8 cellular contexts compared by ENCODE assay signal in the genomic region with DNA sequence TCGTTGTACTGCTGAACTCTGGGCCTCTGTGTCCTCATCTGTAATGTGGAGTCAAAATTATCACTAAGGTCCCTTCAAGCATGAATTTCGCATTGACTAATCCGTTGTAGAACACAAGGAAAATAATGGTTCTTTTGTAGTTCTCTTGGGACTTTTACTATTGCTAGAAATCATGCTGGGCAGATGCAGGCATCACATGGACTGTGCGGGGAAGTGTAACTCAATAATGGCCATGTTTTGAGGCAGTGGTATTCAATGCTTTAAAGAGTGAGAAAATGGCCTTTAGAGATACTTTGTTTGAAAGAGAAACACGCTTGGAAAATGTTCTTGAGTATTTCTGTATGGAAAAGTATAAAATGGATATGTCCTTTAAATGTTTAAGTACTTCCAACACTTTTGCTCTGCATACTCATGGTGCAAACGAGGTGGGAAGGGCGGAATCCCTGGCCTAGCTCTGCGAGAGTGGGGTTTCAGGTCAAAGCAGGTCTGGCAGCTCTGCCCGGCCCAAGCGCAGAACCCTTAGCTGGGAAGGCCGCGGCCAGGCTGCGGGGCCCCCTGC.
DNase-seq lines count a peak whose midpoint lies in the region; ATAC-seq, FAIRE-seq and TF ChIP-seq lines count a peak whose summit lies in the region.

No MANE protein-coding gene starts in this region.

- TF ChIP-seq CTCF in GM06990 (IDR thresholded peaks at IDR 0.05; ENCODE audit: insufficient read depth, low read length, poor library complexity, severe bottlenecking) (peak; percentile 86), endothelial cell of umbilical vein (IDR thresholded peaks at IDR 0.05; ENCODE audit: extremely low read depth in 1 of 2, insufficient read depth in 1 of 2, low read depth in 1 of 2, low read length in 2 of 2) (no peak)

- no peak for TF ChIP-seq POLR2A in endothelial cell of umbilical vein (IDR thresholded peaks at IDR 0.05; ENCODE audit: low read depth, low read length)

- H2AFZ ChIP-seq in endothelial cell of umbilical vein (ENCODE audit: low read depth, low read length), result peak overlapping the region; percentile 100

- H3K4me3 ChIP-seq in GM06990 (replicated peaks; ENCODE audit: low read depth, low read length) (peak overlapping the region; percentile 80), endothelial cell of umbilical vein (replicated peaks in 1 of 3; ENCODE audit: insufficient read depth in 1 of 3, low read depth in 1 of 3, low read length in 3 of 3) (peak overlapping the region; percentile 59 to 83 (median 60))

- intact Hi-C loops in endothelial cell of umbilical vein (cut with micrococcal nuclease), result loop anchor here (2.0 kb wide), 1 partner anchor 91 kb away; no protein-coding TSS in a partner anchor

- peaks cover 2% of the 10 kb centered on the region for H3K4me1 ChIP-seq in endothelial cell of umbilical vein (ENCODE audit: control insufficient read depth, extremely low read depth, insufficient read depth, low read length)

- DNase-seq in GM06990 (ENCODE audit: extremely low read depth, insufficient read length), result peak; percentile 18
- no peak for DNase-seq in endothelial cell of umbilical vein (ENCODE audit: low read depth, low spot score)
- DNase-seq in nucleus accumbens (lab: John Stamatoyannopoulos, UW), result peak in 29 of 56 donors; percentile 13 to 76 (median 36)
- no peak for DNase-seq in NCI-H524 (lab: John Stamatoyannopoulos, UW)

- ATAC-seq in HG02938 (IDR thresholded peaks at IDR 0.05; ENCODE audit: unreplicated experiment), result no peak
- ATAC-seq in HG03565 (IDR thresholded peaks at IDR 0.05; ENCODE audit: unreplicated experiment), result no peak
- no peak for ATAC-seq in GM18517 (IDR thresholded peaks at IDR 0.05; ENCODE audit: unreplicated experiment)

- BruUV-seq in endothelial cell of umbilical vein (replicated peaks; lab: Mats Ljungman, UMichigan), result no TSS peak

- H3K4me1 Mint-ChIP-seq in IgD-negative memory B cell, result peaks cover 16 to 36% (median 22%) of the 10 kb centered on the region in 3 donors

- no peaks in the 10 kb centered on the region for H3K9me3 ChIP-seq in endothelial cell of umbilical vein (replicated peaks; ENCODE audit: control insufficient read depth, insufficient read depth, low read length)

- peak overlapping the region; percentile 45 for H3K4me2 ChIP-seq in endothelial cell of umbilical vein (ENCODE audit: insufficient read depth, low read length)

- no peaks in the 10 kb centered on the region for H4K20me1 ChIP-seq in endothelial cell of umbilical vein (replicated peaks; ENCODE audit: control insufficient read depth, extremely low read depth, insufficient read depth, low read length)

- peaks cover 2% of the 10 kb centered on the region for H3K36me3 Mint-ChIP-seq in IgD-negative memory B cell

- FAIRE-seq in endothelial cell of umbilical vein (lab: Jason Lieb, UNC), result peak; percentile 43

- CTCF ChIA-PET in endothelial cell of umbilical vein (lab: Charles Lee), result interaction anchor here (0.8 to 2.4 kb wide), 10 partner anchors 9 to 381 kb away, joined by 3 to 7 read pairs (median 4); no protein-coding TSS in a partner anchor

- no peaks in the 10 kb centered on the region for H3K27me3 Mint-ChIP-seq in IgD-negative memory B cell

- H3K27ac Mint-ChIP-seq in IgD-negative memory B cell, result peak overlapping the region; percentile 64 to 93 (median 79)

- no peaks in the 10 kb centered on the region for H3K79me2 ChIP-seq in endothelial cell of umbilical vein (ENCODE audit: control insufficient read depth, insufficient read depth, low read length)

- peak overlapping the region; percentile 79 to 91 (median 88) for H3K4me3 Mint-ChIP-seq in IgD-negative memory B cell

- H3K9me1 ChIP-seq in endothelial cell of umbilical vein (replicated peaks; ENCODE audit: control insufficient read depth, extremely low read depth, insufficient read depth, low read length), result no peaks in the 10 kb centered on the region

- POLR2A ChIA-PET in endothelial cell of umbilical vein (lab: Charles Lee), result no interaction called here

- H3K9ac ChIP-seq in endothelial cell of umbilical vein (replicated peaks; ENCODE audit: extremely low read depth, insufficient read depth, low read length), result peak overlapping the region; percentile 54

- dilution Hi-C loops in endothelial cell of umbilical vein (cut with MboI; ENCODE audit: extremely low pct_ligation_motif_present, low sequenced_read_pairs), result no loop called here

- no peaks in the 10 kb centered on the region for H3K9me3 Mint-ChIP-seq in IgD-negative memory B cell

- no peak overlapping the region for H3K27ac ChIP-seq in endothelial cell of umbilical vein (ENCODE audit: insufficient read depth, low read depth, low read length)

- no peaks in the 10 kb centered on the region for H3K36me3 ChIP-seq in GM06990 (ENCODE audit: control insufficient read depth, insufficient read depth, low read length)
- H3K36me3 ChIP-seq in endothelial cell of umbilical vein (ENCODE audit: control insufficient read depth in 2 of 2, extremely low read depth in 1 of 2, insufficient read depth in 2 of 2, low read length in 2 of 2), result no peaks in the 10 kb centered on the region

- H3K27me3 ChIP-seq in GM06990 (replicated peaks; ENCODE audit: control insufficient read depth, insufficient read depth, low read length) (no peaks in the 10 kb centered on the region), endothelial cell of umbilical vein (ENCODE audit: control insufficient read depth in 2 of 2, insufficient read depth in 2 of 2, low read length in 2 of 2) (no peaks in the 10 kb centered on the region)

TF ChIP-seq in endothelial cell of umbilical vein, 7 proteins besides CTCF, POLR2A, EP300 and RAD21:
- TF ChIP-seq EZH2 (IDR thresholded peaks at IDR 0.05; ENCODE audit: borderline replicate concordance, low read depth, low read length, severe bottlenecking) (no peak), GATA2 (IDR thresholded peaks at IDR 0.05; ENCODE audit: insufficient read depth, insufficient read length, low read depth, low read length) (no peak), MYC (IDR thresholded peaks at IDR 0.05; ENCODE audit: low read depth, low read length) (no peak), POLR2AphosphoS5 (IDR thresholded peaks at IDR 0.05; ENCODE audit: insufficient read depth, low read depth, low read length) (no peak), FOS (IDR thresholded peaks at IDR 0.05; ENCODE audit: borderline replicate concordance, insufficient read depth, low read length) (no peak), JUN (IDR thresholded peaks at IDR 0.05; ENCODE audit: borderline replicate concordance, insufficient read depth, insufficient read length, low read depth) (no peak)
- TF ChIP-seq, protein P1, sequence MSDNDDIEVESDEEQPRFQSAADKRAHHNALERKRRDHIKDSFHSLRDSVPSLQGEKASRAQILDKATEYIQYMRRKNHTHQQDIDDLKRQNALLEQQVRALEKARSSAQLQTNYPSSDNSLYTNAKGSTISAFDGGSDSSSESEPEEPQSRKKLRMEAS (IDR thresholded peaks at IDR 0.05; ENCODE audit: insufficient read depth, insufficient read length), result no peak

Comparison
In these comparisons a context has a peak if more than half of its experiments do, and no peak if none do; other contexts are left out.
1. DNase-seq: peak in GM06990 (single experiment) and nucleus accumbens (29 of 56); none in endothelial cell of umbilical vein (single experiment) and NCI-H524 (0 of 2).